19 cellular contexts compared by ENCODE assay signal in the genomic region with DNA sequence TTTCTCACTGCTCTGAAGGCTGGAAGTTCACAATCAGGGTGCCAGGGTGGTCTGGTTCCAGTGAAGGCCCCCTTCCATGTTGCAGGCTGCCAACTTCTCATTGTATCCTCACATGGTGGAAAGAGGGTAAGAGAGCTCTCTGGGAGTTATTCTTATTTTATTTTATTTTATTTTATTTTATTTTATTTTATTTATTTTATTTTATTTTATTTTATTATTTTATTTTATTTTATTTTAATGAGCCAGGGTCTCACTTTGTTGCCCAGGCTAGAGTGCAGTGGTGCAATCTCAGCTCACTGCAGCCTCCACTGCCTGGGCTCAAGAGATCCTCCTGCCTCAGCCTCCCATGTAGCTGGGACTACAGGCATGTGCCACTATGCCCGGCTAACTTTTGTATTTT. TPM values are rescaled to one million over a fixed set of nuclear protein-coding genes. Genes with fewer than 3 reads are reported as not detected.
"Had no signal": no experiment of that assay in that cellular context is flagged by ENCODE, and none has a peak within 500 bp of the region (broad histone marks: within the 10 kb centered on the region; RNA-seq: fewer than 3 reads in every experiment).

No MANE protein-coding gene starts in this region.

RNA-seq across cellular contexts. Expression of gene DNAH3, which starts 5.4 kb away (rescaled TPM):
- total RNA-seq: activated naive CD4-positive, alpha-beta T cell treated with anti-CD3 and anti-CD28 coated beads for 36 hours; activated naive CD4-positive, alpha-beta T cell treated with anti-CD3 and anti-CD28 coated beads, Interleukin-2, amount 50 U/mL, for 72 hours; activated naive CD8-positive, alpha-beta T cell treated with anti-CD3 and anti-CD28 coated beads for 36 hours; activated naive CD8-positive, alpha-beta T cell treated with anti-CD3 and anti-CD28 coated beads, Interleukin-2, amount 10 ng/mL, durations not matched to agents 7 days and 5 days; activated T-cell treated with anti-CD3 and anti-CD28 coated beads, Interleukin-2, amount 50 U/mL, for 4 hours; activated T-helper 1 cell treated with anti-CD3 and anti-CD28 coated beads, Interleukin-12 subunit alpha, Interleukin-12 subunit beta, Interleukin-2, Interleukin-4 antibody, amounts not matched to agents 30 ng/mL and 10 ng/mL and 1 ng/mL, durations not matched to agents 14 hours and 24 hours and 36 hours; aorta; astrocyte; body of pancreas; chondrocyte had no signal
- polyA plus RNA-seq: adipose tissue, aorta had no signal

RNA-seq across cellular contexts. Expression of gene ZP2, which starts 55.4 kb away (rescaled TPM):
- total RNA-seq: activated naive CD4-positive, alpha-beta T cell treated with anti-CD3 and anti-CD28 coated beads for 36 hours; activated naive CD4-positive, alpha-beta T cell treated with anti-CD3 and anti-CD28 coated beads, Interleukin-2, amount 50 U/mL, for 72 hours; activated naive CD8-positive, alpha-beta T cell treated with anti-CD3 and anti-CD28 coated beads for 36 hours; activated naive CD8-positive, alpha-beta T cell treated with anti-CD3 and anti-CD28 coated beads, Interleukin-2, amount 10 ng/mL, durations not matched to agents 7 days and 5 days; activated T-cell treated with anti-CD3 and anti-CD28 coated beads, Interleukin-2, amount 50 U/mL, for 4 hours; activated T-cell treated with anti-CD3 and anti-CD28 coated beads, Interleukin-2, amount 50 U/mL, for 72 hours; activated T-helper 1 cell treated with anti-CD3 and anti-CD28 coated beads, Interleukin-12 subunit alpha, Interleukin-12 subunit beta, Interleukin-2, Interleukin-4 antibody, amounts not matched to agents 30 ng/mL and 10 ng/mL and 1 ng/mL, durations not matched to agents 14 hours and 24 hours and 36 hours; activated T-helper 17 cell treated with anti-CD3 and anti-CD28 coated beads, Interleukin-2, amount 50 U/mL, for 72 hours; activated T-helper 2 cell treated with anti-CD3 and anti-CD28 coated beads, Interferon-gamma antibody, Interleukin-2, Interleukin-4, amounts not matched to agents 10 μg/mL and 5 μg/mL and 100 μg/mL, durations not matched to agents 14 hours and 24 hours and 36 hours; adrenal gland; aorta; ascending aorta; astrocyte; body of pancreas; breast epithelium; bronchial epithelial cell; cardiac septum; chondrocyte had no signal
- polyA plus RNA-seq: adipose tissue, adrenal gland, aorta had no signal
